ENCODE assay signal across 1 cellular context in the genomic region with DNA sequence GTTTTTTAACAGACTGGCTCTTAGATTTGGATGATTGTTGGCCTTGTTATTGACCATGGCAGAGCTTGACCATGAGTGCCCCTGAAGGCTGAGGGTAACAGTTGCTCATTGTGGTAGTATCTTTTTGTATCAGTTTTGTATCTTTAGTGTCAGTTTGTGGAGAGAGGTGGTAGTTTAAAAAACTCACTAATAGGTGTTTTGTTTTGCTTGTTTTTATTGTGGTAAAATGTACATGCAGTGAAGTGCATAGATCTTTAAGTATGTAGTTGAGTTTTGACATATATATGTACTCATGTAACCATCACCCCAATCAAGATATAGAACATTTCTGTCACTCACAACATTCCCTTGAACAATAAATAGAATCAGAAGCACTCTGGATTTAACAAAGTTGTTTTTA.
TF ChIP-seq lines count a peak whose summit lies in the region.

No MANE protein-coding gene starts in this region.

TF ChIP-seq in GM12878, 131 proteins besides CTCF, POLR2A, EP300 and RAD21:
- TF ChIP-seq RUNX3 (IDR thresholded peaks at IDR 0.05; ENCODE audit: low read length) (peak; percentile 48), NR2F1 (conservative IDR thresholded peaks at IDR 0.05) (peak; percentile 57), NFIC (IDR thresholded peaks at IDR 0.05; ENCODE audit: low read depth, low read length) (peak; percentile 37), DPF2 (IDR thresholded peaks at IDR 0.05) (peak; percentile 61; the same call in 1 of the 2 replicates), ATF7 (IDR thresholded peaks at IDR 0.05; ENCODE audit: low read depth) (0 out of 2 replicates have a peak, but pooled peaks have one; percentile 15), JUNB (IDR thresholded peaks at IDR 0.05) (peak; percentile 35; the same call in 1 of the 2 replicates), JUND (IDR thresholded peaks at IDR 0.05; ENCODE audit: low read depth, low read length) (no peak), IRF4 (IDR thresholded peaks at IDR 0.05; ENCODE audit: low read depth, low read length) (no peak), MTA2 (IDR thresholded peaks at IDR 0.05; ENCODE audit: low read depth) (peak; percentile 90)
- TF ChIP-seq, protein P1, sequence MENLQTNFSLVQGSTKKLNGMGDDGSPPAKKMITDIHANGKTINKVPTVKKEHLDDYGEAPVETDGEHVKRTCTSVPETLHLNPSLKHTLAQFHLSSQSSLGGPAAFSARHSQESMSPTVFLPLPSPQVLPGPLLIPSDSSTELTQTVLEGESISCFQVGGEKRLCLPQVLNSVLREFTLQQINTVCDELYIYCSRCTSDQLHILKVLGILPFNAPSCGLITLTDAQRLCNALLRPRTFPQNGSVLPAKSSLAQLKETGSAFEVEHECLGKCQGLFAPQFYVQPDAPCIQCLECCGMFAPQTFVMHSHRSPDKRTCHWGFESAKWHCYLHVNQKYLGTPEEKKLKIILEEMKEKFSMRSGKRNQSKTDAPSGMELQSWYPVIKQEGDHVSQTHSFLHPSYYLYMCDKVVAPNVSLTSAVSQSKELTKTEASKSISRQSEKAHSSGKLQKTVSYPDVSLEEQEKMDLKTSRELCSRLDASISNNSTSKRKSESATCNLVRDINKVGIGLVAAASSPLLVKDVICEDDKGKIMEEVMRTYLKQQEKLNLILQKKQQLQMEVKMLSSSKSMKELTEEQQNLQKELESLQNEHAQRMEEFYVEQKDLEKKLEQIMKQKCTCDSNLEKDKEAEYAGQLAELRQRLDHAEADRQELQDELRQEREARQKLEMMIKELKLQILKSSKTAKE (IDR thresholded peaks at IDR 0.05; ENCODE audit: low read depth, poor library complexity, severe bottlenecking) = peak; percentile 50
- TF ChIP-seq, protein P2, sequence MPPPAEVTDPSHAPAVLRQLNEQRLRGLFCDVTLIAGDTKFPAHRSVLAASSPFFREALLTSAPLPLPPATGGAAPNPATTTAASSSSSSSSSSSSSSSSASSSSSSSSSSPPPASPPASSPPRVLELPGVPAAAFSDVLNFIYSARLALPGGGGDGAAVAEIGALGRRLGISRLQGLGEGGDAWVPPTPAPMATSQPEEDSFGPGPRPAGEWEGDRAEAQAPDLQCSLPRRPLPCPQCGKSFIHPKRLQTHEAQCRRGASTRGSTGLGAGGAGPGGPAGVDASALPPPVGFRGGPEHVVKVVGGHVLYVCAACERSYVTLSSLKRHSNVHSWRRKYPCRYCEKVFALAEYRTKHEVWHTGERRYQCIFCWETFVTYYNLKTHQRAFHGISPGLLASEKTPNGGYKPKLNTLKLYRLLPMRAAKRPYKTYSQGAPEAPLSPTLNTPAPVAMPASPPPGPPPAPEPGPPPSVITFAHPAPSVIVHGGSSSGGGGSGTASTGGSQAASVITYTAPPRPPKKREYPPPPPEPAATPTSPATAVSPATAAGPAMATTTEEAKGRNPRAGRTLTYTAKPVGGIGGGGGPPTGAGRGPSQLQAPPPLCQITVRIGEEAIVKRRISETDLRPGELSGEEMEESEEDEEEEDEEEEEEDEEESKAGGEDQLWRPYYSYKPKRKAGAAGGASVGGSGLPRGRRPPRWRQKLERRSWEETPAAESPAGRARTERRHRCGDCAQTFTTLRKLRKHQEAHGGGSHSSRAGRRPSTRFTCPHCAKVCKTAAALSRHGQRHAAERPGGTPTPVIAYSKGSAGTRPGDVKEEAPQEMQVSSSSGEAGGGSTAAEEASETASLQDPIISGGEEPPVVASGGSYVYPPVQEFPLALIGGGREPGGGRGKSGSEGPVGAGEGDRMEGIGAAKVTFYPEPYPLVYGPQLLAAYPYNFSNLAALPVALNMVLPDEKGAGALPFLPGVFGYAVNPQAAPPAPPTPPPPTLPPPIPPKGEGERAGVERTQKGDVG (CRISPR knock-in tag; IDR thresholded peaks at IDR 0.05) = no peak
- TF ChIP-seq, protein P3, sequence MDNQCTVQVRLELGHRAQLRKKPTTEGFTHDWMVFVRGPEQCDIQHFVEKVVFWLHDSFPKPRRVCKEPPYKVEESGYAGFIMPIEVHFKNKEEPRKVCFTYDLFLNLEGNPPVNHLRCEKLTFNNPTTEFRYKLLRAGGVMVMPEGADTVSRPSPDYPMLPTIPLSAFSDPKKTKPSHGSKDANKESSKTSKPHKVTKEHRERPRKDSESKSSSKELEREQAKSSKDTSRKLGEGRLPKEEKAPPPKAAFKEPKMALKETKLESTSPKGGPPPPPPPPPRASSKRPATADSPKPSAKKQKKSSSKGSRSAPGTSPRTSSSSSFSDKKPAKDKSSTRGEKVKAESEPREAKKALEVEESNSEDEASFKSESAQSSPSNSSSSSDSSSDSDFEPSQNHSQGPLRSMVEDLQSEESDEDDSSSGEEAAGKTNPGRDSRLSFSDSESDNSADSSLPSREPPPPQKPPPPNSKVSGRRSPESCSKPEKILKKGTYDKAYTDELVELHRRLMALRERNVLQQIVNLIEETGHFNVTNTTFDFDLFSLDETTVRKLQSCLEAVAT (IDR thresholded peaks at IDR 0.05) = 0 out of 2 replicates have a peak, but pooled peaks have one; percentile 23
- TF ChIP-seq, protein P4, sequence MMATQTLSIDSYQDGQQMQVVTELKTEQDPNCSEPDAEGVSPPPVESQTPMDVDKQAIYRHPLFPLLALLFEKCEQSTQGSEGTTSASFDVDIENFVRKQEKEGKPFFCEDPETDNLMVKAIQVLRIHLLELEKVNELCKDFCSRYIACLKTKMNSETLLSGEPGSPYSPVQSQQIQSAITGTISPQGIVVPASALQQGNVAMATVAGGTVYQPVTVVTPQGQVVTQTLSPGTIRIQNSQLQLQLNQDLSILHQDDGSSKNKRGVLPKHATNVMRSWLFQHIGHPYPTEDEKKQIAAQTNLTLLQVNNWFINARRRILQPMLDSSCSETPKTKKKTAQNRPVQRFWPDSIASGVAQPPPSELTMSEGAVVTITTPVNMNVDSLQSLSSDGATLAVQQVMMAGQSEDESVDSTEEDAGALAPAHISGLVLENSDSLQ (IDR thresholded peaks at IDR 0.05) = peak; percentile 55; the same call in 1 of the 2 replicates
